In genomic region chr11:15780354-15780753, GRCh38 we compare ENCODE assay signal across 21 cellular contexts.
"Had no signal": no experiment of that assay in that cellular context is flagged by ENCODE, and none has a peak within 500 bp of the region (broad histone marks: within the 10 kb centered on the region; RNA-seq: fewer than 3 reads in every experiment).

No MANE protein-coding gene starts in this region.

- ATAC-seq: HepG2, K562, Panc1, PC-3 had no signal

- H3K4me3 ChIP-seq: K562 had no signal

- DNase-seq: Kasumi-1, MM.1S, NCI-H1092 treated with DMSO at 0.1 percent for 48 hours, NCI-H1436, NCI-H187, NCI-H2029, NCI-H2081 treated with DMSO at 0.1 percent for 48 hours, NCI-H2171, NCI-H226, NCI-H446, NCI-H510A, NCI-H524 treated with DMSO at 0.1 percent for 48 hours, NCI-H774, PC-3, SIG-M5, SK-N-SH had no signal

- H3K9me3 ChIP-seq: SK-N-SH had no signal

- H3K27ac ChIP-seq: KMS-11, RWPE1 had no signal
